In genomic region chr15:71302861-71303410, GRCh38 we compare ENCODE assay signal across 24 cellular contexts.
DNase-seq lines count a peak whose midpoint lies in the region; ATAC-seq, FAIRE-seq and TF ChIP-seq lines count a peak whose summit lies in the region.
"Had no signal": no experiment of that assay in that cellular context is flagged by ENCODE, and none has a peak within 500 bp of the region (broad histone marks: within the 10 kb centered on the region; RNA-seq: fewer than 3 reads in every experiment).

No MANE protein-coding gene starts in this region.

- POLR2A ChIA-PET in IMR-90 (lab: Charles Lee; ENCODE audit: unreplicated experiment): interaction anchor here (0.5 to 1.4 kb wide), 4 partner anchors 30 to 397 kb away, joined by 3 to 5 read pairs (median 4); no protein-coding TSS in a partner anchor

- H2BK20ac ChIP-seq in IMR-90 (ENCODE audit: low read depth, low read length): peak overlapping the region; percentile 87

- dilution Hi-C loops in IMR-90 (cut with HindIII; ENCODE audit: low sequenced_read_pairs, unreplicated experiment): no loop called here

- peak overlapping the region; percentile 84 for H4K8ac ChIP-seq in IMR-90 (ENCODE audit: low read depth in 2 of 2, low read length in 2 of 2)
- H4K8ac ChIP-seq in mesenchymal stem cell (ENCODE audit: low read length): no peak overlapping the region

- BruUV-seq in IMR-90 (replicated peaks; lab: Mats Ljungman, UMichigan): no TSS peak

- in situ Hi-C loops in IMR-90 (cut with MboI; ENCODE audit: low sequenced_read_pairs) (no loop called here), astrocyte of the spinal cord (cut with HindIII; ENCODE audit: low sequenced_read_pairs) (no loop called here)

- H4K5ac ChIP-seq in IMR-90 (ENCODE audit: low read depth, low read length): peak overlapping the region; percentile 91

- peak; percentile 80 for DNase-seq in IMR-90
- DNase-seq in astrocyte of the spinal cord (ENCODE audit: low read depth, low spot score): peak; percentile 61
- DNase-seq in mesenchymal stem cell: peak; percentile 38
- no peak for DNase-seq in thoracic aorta (ENCODE audit: low spot score)
- no peak for DNase-seq in pancreas
- no peak for DNase-seq in GM19239 (ENCODE audit: insufficient read length, low spot score)
- no peak for DNase-seq in DMS 273 treated with DMSO at 0.1 percent for 48 hours (lab: John Stamatoyannopoulos, UW)
- DNase-seq: activated effector memory CD4-positive, alpha-beta T cell treated with anti-CD3 and anti-CD28 coated beads, Interleukin-2, amount 50 U/mL, for 16 hours; activated naive CD8-positive, alpha-beta T cell treated with anti-CD3 and anti-CD28 coated beads, Interleukin-2, amount 10 ng/mL, durations not matched to agents 7 days and 5 days; CD4-positive, CD25-positive, alpha-beta regulatory T cell; effector memory CD4-positive, alpha-beta T cell; erythroblast; NCI-H1694; NCI-H2171 treated with DMSO at 0.1 percent for 48 hours; NCI-H524 treated with DMSO at 0.1 percent for 48 hours had no signal

- H3K27ac ChIP-seq in IMR-90 (ENCODE audit: insufficient read depth, low read length) (peak overlapping the region; percentile 46), mesenchymal stem cell (ENCODE audit: low read length, poor library complexity, severe bottlenecking) (no peak overlapping the region), thoracic aorta (peak overlapping the region; percentile 62 to 81), pancreas (no peak overlapping the region)
- H3K27ac ChIP-seq: neutrophil, skin epidermis had no signal

- H3K18ac ChIP-seq in IMR-90 (ENCODE audit: low read depth, low read length): peak overlapping the region; percentile 79
- peak overlapping the region; percentile 47 to 50 for H3K18ac ChIP-seq in mesenchymal stem cell (ENCODE audit: low read depth in 1 of 2, low read length in 2 of 2)

- peak overlapping the region; percentile 85 for H2BK15ac ChIP-seq in IMR-90 (ENCODE audit: low read depth, low read length)
- no peak overlapping the region for H2BK15ac ChIP-seq in mesenchymal stem cell (ENCODE audit: low read depth, poor library complexity, severe bottlenecking)

- H4K20me1 ChIP-seq in IMR-90 (ENCODE audit: insufficient read depth, low read length): no peaks in the 10 kb centered on the region

- intact Hi-C loops in IMR-90 (cut with micrococcal nuclease): loop anchor here (5.0 kb wide), 1 partner anchor 139 kb away; no protein-coding TSS in a partner anchor
- intact Hi-C loops in pancreas (cut with DNase I): no loop called here

- H3K4me1 ChIP-seq in IMR-90 (ENCODE audit: control insufficient read depth, insufficient read depth, low read length): peaks cover 30% of the 10 kb centered on the region
- H3K4me1 ChIP-seq in mesenchymal stem cell (ENCODE audit: control insufficient read depth, insufficient read depth, low read depth, low read length): peaks cover 12% of the 10 kb centered on the region
- H3K4me1 ChIP-seq in thoracic aorta (ENCODE audit: control insufficient read depth in 1 of 2, low read depth in 2 of 2): peaks cover 6 to 51% of the 10 kb centered on the region in 2 donors
- H3K4me1 ChIP-seq in pancreas: no peaks in the 10 kb centered on the region

- H4K91ac ChIP-seq in IMR-90 (ENCODE audit: insufficient read depth, low read depth, low read length) (peak overlapping the region; percentile 95), mesenchymal stem cell (ENCODE audit: low read length) (no peak overlapping the region)

- H3K23ac ChIP-seq in IMR-90 (ENCODE audit: low read depth, low read length): peak overlapping the region; percentile 73
- H3K23ac ChIP-seq in mesenchymal stem cell (ENCODE audit: low read length in 2 of 2): no peak overlapping the region

- peak overlapping the region; percentile 99 for H2AK5ac ChIP-seq in IMR-90 (ENCODE audit: low read depth, low read length)
- H2AK5ac ChIP-seq in mesenchymal stem cell (ENCODE audit: low read length, severe bottlenecking): no peak overlapping the region

- H3K9ac ChIP-seq in IMR-90 (ENCODE audit: low read depth, low read length) (peak overlapping the region; percentile 51), mesenchymal stem cell (ENCODE audit: low read length) (no peak overlapping the region)

- H3K27me3 ChIP-seq in IMR-90 (ENCODE audit: control insufficient read depth, insufficient read depth, low read length) (no peaks in the 10 kb centered on the region), mesenchymal stem cell (ENCODE audit: control insufficient read depth in 1 of 2, insufficient read depth in 1 of 2, low read length in 2 of 2) (no peaks in the 10 kb centered on the region), thoracic aorta (replicated peaks; ENCODE audit: insufficient read depth) (no peaks in the 10 kb centered on the region), pancreas (no peaks in the 10 kb centered on the region)
- H3K27me3 ChIP-seq: neutrophil had no signal

- H3K4ac ChIP-seq in IMR-90 (ENCODE audit: low read depth, low read length) (peak overlapping the region; percentile 93), mesenchymal stem cell (ENCODE audit: low read depth in 1 of 2, low read length in 2 of 2) (no peak overlapping the region)

- no peak for TF ChIP-seq POLR2A in IMR-90 (IDR thresholded peaks at IDR 0.05; ENCODE audit: low read depth, low read length)

- H3K56ac ChIP-seq in IMR-90 (ENCODE audit: extremely low read depth, insufficient read depth, low read length): peak overlapping the region; percentile 46; the same call in 1 of the 2 replicates

- peak overlapping the region; percentile 47 for H3K4me2 ChIP-seq in IMR-90 (ENCODE audit: low read depth, low read length)
- H3K4me2 ChIP-seq in mesenchymal stem cell (ENCODE audit: low read length, poor library complexity, severe bottlenecking): no peak overlapping the region

- H2BK120ac ChIP-seq in IMR-90 (ENCODE audit: low read depth, low read length): peak overlapping the region; percentile 98
- no peak overlapping the region for H2BK120ac ChIP-seq in mesenchymal stem cell (ENCODE audit: low read depth, low read length)

- H3K9me3 ChIP-seq in IMR-90 (ENCODE audit: control insufficient read depth, insufficient read depth, low read length) (no peaks in the 10 kb centered on the region), mesenchymal stem cell (ENCODE audit: control insufficient read depth, low read length) (no peaks in the 10 kb centered on the region), thoracic aorta (no peaks in the 10 kb centered on the region), pancreas (no peaks in the 10 kb centered on the region)
- H3K9me3 ChIP-seq: neutrophil had no signal

- TF ChIP-seq CTCF in IMR-90 (conservative IDR thresholded peaks at IDR 0.05; ENCODE audit: low read depth, low read length): no peak
- no peak for TF ChIP-seq CTCF in astrocyte of the spinal cord (IDR thresholded peaks at IDR 0.05; ENCODE audit: low read depth, low read length)
- no peak for TF ChIP-seq CTCF in thoracic aorta (IDR thresholded peaks at IDR 0.05)
- TF ChIP-seq CTCF in pancreas (IDR thresholded peaks at IDR 0.05): no peak

- ATAC-seq in IMR-90 (ENCODE audit: low read depth) (peak; percentile 85), thoracic aorta (ENCODE audit: insufficient number of reproducible peaks, low FRiP score, low read depth) (no peak), pancreas (no peak)
- ATAC-seq: K562, Panc1 had no signal

- WGBS in IMR-90 (ENCODE audit: extremely low coverage in 2 of 2, insufficient read length in 1 of 2), 2 experiments: 10% methylated on average over 2 of the region's 6 CpGs; no CpG with 5 or more reads in 1 of the 2 experiments
- WGBS in mesenchymal stem cell: 98% methylated on average over 6 of the region's 6 CpGs
- 85 to 93% methylated on average over 6 of the region's 6 CpGs for WGBS in pancreas, 2 donors

- H2BK12ac ChIP-seq in mesenchymal stem cell (ENCODE audit: low read length in 2 of 2): no peak overlapping the region

- peaks cover 18% of the 10 kb centered on the region for H3K9me1 ChIP-seq in IMR-90 (ENCODE audit: insufficient read depth, low read length)

- H3K4me3 ChIP-seq in IMR-90 (ENCODE audit: insufficient read depth, low read depth, low read length) (0 out of 2 replicates have a peak overlapping the region, but pooled peaks have one; percentile 8), astrocyte of the spinal cord (ENCODE audit: low read depth, low read length) (no peak overlapping the region), mesenchymal stem cell (ENCODE audit: insufficient read depth in 1 of 2, low read depth in 1 of 2, low read length in 2 of 2) (no peak overlapping the region), thoracic aorta (no peak overlapping the region), pancreas (no peak overlapping the region)
- H3K4me3 ChIP-seq: K562, lung, skin epidermis had no signal

- no peak for TF ChIP-seq RAD21 in IMR-90 (IDR thresholded peaks at IDR 0.05; ENCODE audit: low read length)

- peak overlapping the region; percentile 79 for H2BK5ac ChIP-seq in IMR-90 (ENCODE audit: low read depth, low read length, poor library complexity, severe bottlenecking)
- no peak overlapping the region for H2BK5ac ChIP-seq in mesenchymal stem cell (ENCODE audit: low read depth, low read length, poor library complexity, severe bottlenecking)

- peak overlapping the region; percentile 79 for H2AK9ac ChIP-seq in IMR-90 (replicated peaks; ENCODE audit: low read depth, low read length, poor library complexity)

- CTCF ChIA-PET in IMR-90 (lab: Yijun Ruan, JAX): interaction anchor here (1.3 to 1.8 kb wide), 3 partner anchors 23 to 194 kb away, joined by 4 to 5 read pairs (median 4); no protein-coding TSS in a partner anchor

- peak overlapping the region; percentile 66 for H3K14ac ChIP-seq in IMR-90 (replicated peaks; ENCODE audit: low read depth, low read length)
- H3K14ac ChIP-seq in mesenchymal stem cell (ENCODE audit: low read length in 2 of 2): peak overlapping the region in 1 of 2 experiments; percentile 4

- peaks cover 2% of the 10 kb centered on the region; the same call in 1 of the 2 replicates for H3K36me3 ChIP-seq in IMR-90 (ENCODE audit: control insufficient read depth, insufficient read depth, low read length)
- H3K36me3 ChIP-seq in mesenchymal stem cell (ENCODE audit: control insufficient read depth in 1 of 2, insufficient read depth in 2 of 2, low read depth in 1 of 2, low read length in 2 of 2): no peaks in the 10 kb centered on the region
- H3K36me3 ChIP-seq in thoracic aorta: no peaks in the 10 kb centered on the region
- no peaks in the 10 kb centered on the region for H3K36me3 ChIP-seq in pancreas
- H3K36me3 ChIP-seq: neutrophil had no signal

- H3K79me1 ChIP-seq in IMR-90 (ENCODE audit: low read depth in 1 of 2, low read length in 2 of 2): peaks cover 18 to 49% of the 10 kb centered on the region in 2 experiments
- H3K79me1 ChIP-seq in mesenchymal stem cell (replicated peaks; ENCODE audit: low read length, poor library complexity, severe bottlenecking): peaks cover 15% of the 10 kb centered on the region

- H2AFZ ChIP-seq in IMR-90 (replicated peaks; ENCODE audit: low read length, poor library complexity) (peak overlapping the region; percentile 81), mesenchymal stem cell (ENCODE audit: low read depth, low read length) (no peak overlapping the region)

- FAIRE-seq in pancreas (lab: Jason Lieb, UNC) (no peak), GM19239 (lab: Jason Lieb, UNC) (no peak)
- FAIRE-seq: colon, D721Med, K562, keratinocyte, TTC549 had no signal

Comparison
In these comparisons a context has a peak if more than half of its experiments do, and no peak if none do; other contexts are left out.
1. DNase-seq: peak in IMR-90 (single experiment), astrocyte of the spinal cord (single experiment) and mesenchymal stem cell (single experiment); none in thoracic aorta (single experiment), pancreas (0 of 6), GM19239 (single experiment) and DMS 273 treated with DMSO at 0.1 percent for 48 hours (single experiment).
2. H3K27ac ChIP-seq: peak in IMR-90 (single experiment) and thoracic aorta (2 of 2); none in mesenchymal stem cell (single experiment) and pancreas (0 of 4).